1 cellular context compared by ENCODE assay signal in the genomic region with DNA sequence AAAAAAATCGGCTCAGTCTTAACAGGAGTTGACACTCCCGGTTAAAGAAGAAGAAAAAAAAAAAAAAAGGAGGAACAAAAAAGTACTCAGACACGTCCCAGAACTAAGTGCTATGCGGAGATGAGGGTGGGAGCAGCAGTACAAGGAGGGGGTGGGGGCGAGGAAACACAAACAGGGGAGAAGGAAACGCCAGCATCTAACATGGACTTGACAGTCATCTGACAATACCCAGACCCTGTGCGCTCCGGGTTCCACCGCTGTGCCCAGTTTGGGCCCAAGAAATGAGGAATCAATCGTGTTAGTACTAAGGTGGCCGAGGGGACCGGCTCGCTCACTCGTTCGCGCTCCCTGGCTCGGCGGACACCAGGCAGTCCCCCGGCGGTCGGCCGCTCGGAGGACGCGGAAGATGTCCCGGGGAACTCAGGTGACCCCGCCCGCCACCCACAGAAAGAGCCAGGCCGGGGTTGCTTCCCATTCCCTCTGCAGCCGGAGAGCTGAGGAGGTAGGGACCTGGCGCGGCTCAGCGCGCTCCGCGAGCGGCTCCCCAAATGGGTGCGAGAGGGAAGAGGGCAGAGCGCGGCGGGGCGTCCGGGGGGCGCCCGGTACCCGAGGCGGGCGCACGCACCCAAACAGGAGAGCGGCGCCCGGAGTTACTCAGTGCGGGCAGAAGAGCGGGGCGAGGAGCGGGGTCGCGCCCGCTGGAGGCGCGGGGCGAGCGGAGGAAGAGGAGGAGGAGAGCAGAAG.
TF ChIP-seq lines count a peak whose summit lies in the region.

No MANE protein-coding gene starts in this region.

TF ChIP-seq in IMR-90, 13 proteins besides CTCF, POLR2A, EP300 and RAD21 (continued from another document):
- TF ChIP-seq, protein P1, sequence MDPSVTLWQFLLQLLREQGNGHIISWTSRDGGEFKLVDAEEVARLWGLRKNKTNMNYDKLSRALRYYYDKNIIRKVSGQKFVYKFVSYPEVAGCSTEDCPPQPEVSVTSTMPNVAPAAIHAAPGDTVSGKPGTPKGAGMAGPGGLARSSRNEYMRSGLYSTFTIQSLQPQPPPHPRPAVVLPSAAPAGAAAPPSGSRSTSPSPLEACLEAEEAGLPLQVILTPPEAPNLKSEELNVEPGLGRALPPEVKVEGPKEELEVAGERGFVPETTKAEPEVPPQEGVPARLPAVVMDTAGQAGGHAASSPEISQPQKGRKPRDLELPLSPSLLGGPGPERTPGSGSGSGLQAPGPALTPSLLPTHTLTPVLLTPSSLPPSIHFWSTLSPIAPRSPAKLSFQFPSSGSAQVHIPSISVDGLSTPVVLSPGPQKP (IDR thresholded peaks at IDR 0.05; ENCODE audit: borderline replicate concordance, low read depth, low read length) = no peak
- TF ChIP-seq BHLHE40 (IDR thresholded peaks at IDR 0.05; ENCODE audit: low read depth, low read length) = no peak
- TF ChIP-seq MAFK (IDR thresholded peaks at IDR 0.05; ENCODE audit: low read depth, low read length) = no peak
- no peak for TF ChIP-seq MAZ (IDR thresholded peaks at IDR 0.05; ENCODE audit: borderline replicate concordance, low read depth, low read length)
- no peak for TF ChIP-seq SMC3 (IDR thresholded peaks at IDR 0.05; ENCODE audit: low read depth, low read length)
- no peak for TF ChIP-seq NFE2L2 (IDR thresholded peaks at IDR 0.05; ENCODE audit: low read depth, low read length)
